In the genomic region with DNA sequence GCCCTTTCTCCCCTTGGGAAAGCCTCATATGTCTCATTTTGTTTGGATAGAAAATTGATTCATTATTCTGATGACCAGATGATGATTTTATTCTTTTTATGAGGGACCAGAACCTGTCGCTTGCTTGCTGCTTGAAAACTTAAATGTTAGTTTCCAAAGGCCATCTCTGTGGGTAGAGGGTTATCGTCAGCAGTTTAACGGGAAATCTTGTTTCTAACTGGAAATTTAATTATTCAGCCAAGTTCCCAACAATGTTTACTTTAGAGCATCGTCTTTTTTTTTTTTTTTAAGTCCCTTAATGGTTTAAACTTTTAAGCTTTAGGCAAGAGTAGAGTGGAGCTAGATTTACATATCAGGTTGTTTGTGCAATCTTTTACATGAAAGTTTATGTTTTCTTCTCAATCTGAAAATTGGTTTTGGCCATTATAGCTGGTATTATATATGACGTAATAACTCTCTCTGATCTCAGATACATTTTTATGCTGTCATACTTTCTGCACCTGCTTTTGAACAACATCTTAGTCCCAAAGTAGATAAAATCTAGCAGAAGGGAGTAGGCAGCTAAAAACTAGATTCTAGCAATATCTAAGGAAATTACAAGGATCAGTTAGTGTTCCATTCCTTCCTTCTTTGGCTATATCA, we compare ENCODE assay signal across 13 cellular contexts.
A peak's percentile ranks its signal among the peaks of the same experiment; 100 is the strongest.
DNase-seq lines count a peak whose midpoint lies in the region; ATAC-seq and TF ChIP-seq lines count a peak whose summit lies in the region.
"Had no signal": no experiment of that assay in that cellular context is flagged by ENCODE, and none has a peak within 500 bp of the region (broad histone marks: within the 10 kb centered on the region; RNA-seq: fewer than 3 reads in every experiment).

No MANE protein-coding gene starts in this region.

- H3K27me3 ChIP-seq in heart right ventricle = no peaks in the 10 kb centered on the region
- H3K27me3 ChIP-seq in right atrium auricular region = no peaks in the 10 kb centered on the region
- H3K27me3 ChIP-seq in psoas muscle (ENCODE audit: insufficient read depth in 3 of 3, low read length in 2 of 3) = no peaks in the 10 kb centered on the region
- no peaks in the 10 kb centered on the region for H3K27me3 ChIP-seq in aorta (ENCODE audit: control insufficient read depth in 1 of 2, insufficient read depth in 2 of 2, low read length in 1 of 2)

- H3K4me3 ChIP-seq in heart right ventricle (peak overlapping the region in 1 of 10 donors; percentile 4), right atrium auricular region (no peak overlapping the region), psoas muscle (peak overlapping the region; percentile 66), aorta (ENCODE audit: low read length in 2 of 2) (no peak overlapping the region)

- peaks cover 24 to 100% (median 88%) of the 10 kb centered on the region in 9 donors for H3K4me1 ChIP-seq in heart right ventricle
- H3K4me1 ChIP-seq in right atrium auricular region = peaks cover 0 to 99% of the 10 kb centered on the region in 2 donors
- H3K4me1 ChIP-seq in psoas muscle = peaks cover 91% of the 10 kb centered on the region
- H3K4me1 ChIP-seq in aorta (ENCODE audit: control insufficient read depth in 1 of 2, insufficient read depth in 2 of 2, low read length in 2 of 2) = peaks cover 14 to 50% of the 10 kb centered on the region in 2 donors

- DNase-seq in heart right ventricle (no peak), Right ventricle myocardium inferior (ENCODE audit: missing footprints) (no peak), right atrium auricular region (ENCODE audit: low spot score) (no peak), psoas muscle (no peak), aorta (no peak), NCI-H2171 (lab: John Stamatoyannopoulos, UW) (no peak), hypothalamus (lab: John Stamatoyannopoulos, UW) (no peak)
- DNase-seq: activated CD4-positive, alpha-beta T cell treated with anti-CD3 and anti-CD28 coated beads, Interleukin-2, amount 50 U/mL, for 4 hours; effector memory CD8-positive, alpha-beta T cell; NCI-H1417 treated with DMSO at 0.1 percent for 48 hours; NCI-H524 treated with DMSO at 0.1 percent for 48 hours; T1000 had no signal

- 49 to 60% methylated on average over 5 of the region's 5 CpGs for WGBS in heart right ventricle, 2 donors
- WGBS in psoas muscle, 3 donors = 36 to 48% (median 38%) methylated on average over 5 of the region's 5 CpGs
- WGBS in aorta, 2 donors = 30% methylated on average over 5 of the region's 5 CpGs

- H3K9me3 ChIP-seq in heart right ventricle (no peaks in the 10 kb centered on the region), right atrium auricular region (no peaks in the 10 kb centered on the region), psoas muscle (no peaks in the 10 kb centered on the region), aorta (ENCODE audit: control insufficient read depth, low read length) (no peaks in the 10 kb centered on the region)

- H3K36me3 ChIP-seq in heart right ventricle (no peaks in the 10 kb centered on the region), right atrium auricular region (no peaks in the 10 kb centered on the region), psoas muscle (ENCODE audit: insufficient read depth in 1 of 2, low read depth in 1 of 2) (no peaks in the 10 kb centered on the region), aorta (ENCODE audit: control insufficient read depth in 1 of 2, insufficient read depth in 2 of 2, low read length in 1 of 2) (no peaks in the 10 kb centered on the region)

- no peak for TF ChIP-seq CTCF in heart right ventricle (IDR thresholded peaks at IDR 0.05)
- no peak for TF ChIP-seq CTCF in right atrium auricular region (IDR thresholded peaks at IDR 0.05)
- no peak for TF ChIP-seq CTCF in psoas muscle (IDR thresholded peaks at IDR 0.05)

- peak overlapping the region; percentile 60 to 90 (median 84) for H3K27ac ChIP-seq in heart right ventricle
- H3K27ac ChIP-seq in right atrium auricular region = peak overlapping the region; percentile 81 to 87
- H3K27ac ChIP-seq in psoas muscle = peak overlapping the region; percentile 84
- peak overlapping the region; percentile 91 to 99 for H3K27ac ChIP-seq in aorta (ENCODE audit: low read depth in 1 of 2, low read length in 2 of 2)

- intact Hi-C loops in heart right ventricle (cut with DNase I) = loop anchor here in 8 of 10 donors (2.0 to 10.0 kb wide), 7 partner anchors 66 to 128 kb away; a partner anchor contains a TSS
- intact Hi-C loops in Right ventricle myocardium inferior (cut with DNase I) = loop anchor here (1.0 to 5.0 kb wide), 3 partner anchors 38 to 95 kb away; no protein-coding TSS in a partner anchor
- intact Hi-C loops in psoas muscle (cut with DNase I) = loop anchor here (5.0 kb wide), 3 partner anchors 32 to 92 kb away; a partner anchor contains a TSS
- intact Hi-C loops in aorta (cut with DNase I) = loop anchor here in 1 of 2 donors (5.0 kb wide), 1 partner anchor 72 kb away; no protein-coding TSS in a partner anchor

- ATAC-seq in heart right ventricle (no peak), Right ventricle myocardium inferior (no peak), psoas muscle (peak in 1 of 4 donors; percentile 0), aorta (ENCODE audit: low FRiP score) (no peak), HG03045 (IDR thresholded peaks at IDR 0.05; ENCODE audit: unreplicated experiment) (no peak)
- ATAC-seq: effector memory CD8-positive, alpha-beta T cell had no signal
